In genomic region chr2:119531292-119531691, GRCh38 we compare ENCODE assay signal across 2 cellular contexts.
TF ChIP-seq lines count a peak whose summit lies in the region.

No MANE protein-coding gene starts in this region.

TF ChIP-seq in A549, 52 proteins besides CTCF, POLR2A, EP300 and RAD21:
- TF ChIP-seq HEYL (CRISPR knock-in tag; IDR thresholded peaks at IDR 0.05) (no peak), SMC3 (IDR thresholded peaks at IDR 0.05) (peak; percentile 31; the same call in 1 of the 3 replicates)

TF ChIP-seq in GM23338, 12 proteins besides CTCF, POLR2A, EP300 and RAD21:
- TF ChIP-seq, protein P1, sequence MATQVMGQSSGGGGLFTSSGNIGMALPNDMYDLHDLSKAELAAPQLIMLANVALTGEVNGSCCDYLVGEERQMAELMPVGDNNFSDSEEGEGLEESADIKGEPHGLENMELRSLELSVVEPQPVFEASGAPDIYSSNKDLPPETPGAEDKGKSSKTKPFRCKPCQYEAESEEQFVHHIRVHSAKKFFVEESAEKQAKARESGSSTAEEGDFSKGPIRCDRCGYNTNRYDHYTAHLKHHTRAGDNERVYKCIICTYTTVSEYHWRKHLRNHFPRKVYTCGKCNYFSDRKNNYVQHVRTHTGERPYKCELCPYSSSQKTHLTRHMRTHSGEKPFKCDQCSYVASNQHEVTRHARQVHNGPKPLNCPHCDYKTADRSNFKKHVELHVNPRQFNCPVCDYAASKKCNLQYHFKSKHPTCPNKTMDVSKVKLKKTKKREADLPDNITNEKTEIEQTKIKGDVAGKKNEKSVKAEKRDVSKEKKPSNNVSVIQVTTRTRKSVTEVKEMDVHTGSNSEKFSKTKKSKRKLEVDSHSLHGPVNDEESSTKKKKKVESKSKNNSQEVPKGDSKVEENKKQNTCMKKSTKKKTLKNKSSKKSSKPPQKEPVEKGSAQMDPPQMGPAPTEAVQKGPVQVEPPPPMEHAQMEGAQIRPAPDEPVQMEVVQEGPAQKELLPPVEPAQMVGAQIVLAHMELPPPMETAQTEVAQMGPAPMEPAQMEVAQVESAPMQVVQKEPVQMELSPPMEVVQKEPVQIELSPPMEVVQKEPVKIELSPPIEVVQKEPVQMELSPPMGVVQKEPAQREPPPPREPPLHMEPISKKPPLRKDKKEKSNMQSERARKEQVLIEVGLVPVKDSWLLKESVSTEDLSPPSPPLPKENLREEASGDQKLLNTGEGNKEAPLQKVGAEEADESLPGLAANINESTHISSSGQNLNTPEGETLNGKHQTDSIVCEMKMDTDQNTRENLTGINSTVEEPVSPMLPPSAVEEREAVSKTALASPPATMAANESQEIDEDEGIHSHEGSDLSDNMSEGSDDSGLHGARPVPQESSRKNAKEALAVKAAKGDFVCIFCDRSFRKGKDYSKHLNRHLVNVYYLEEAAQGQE (IDR thresholded peaks at IDR 0.05; ENCODE audit: unreplicated experiment): no peak
- TF ChIP-seq, protein P2, sequence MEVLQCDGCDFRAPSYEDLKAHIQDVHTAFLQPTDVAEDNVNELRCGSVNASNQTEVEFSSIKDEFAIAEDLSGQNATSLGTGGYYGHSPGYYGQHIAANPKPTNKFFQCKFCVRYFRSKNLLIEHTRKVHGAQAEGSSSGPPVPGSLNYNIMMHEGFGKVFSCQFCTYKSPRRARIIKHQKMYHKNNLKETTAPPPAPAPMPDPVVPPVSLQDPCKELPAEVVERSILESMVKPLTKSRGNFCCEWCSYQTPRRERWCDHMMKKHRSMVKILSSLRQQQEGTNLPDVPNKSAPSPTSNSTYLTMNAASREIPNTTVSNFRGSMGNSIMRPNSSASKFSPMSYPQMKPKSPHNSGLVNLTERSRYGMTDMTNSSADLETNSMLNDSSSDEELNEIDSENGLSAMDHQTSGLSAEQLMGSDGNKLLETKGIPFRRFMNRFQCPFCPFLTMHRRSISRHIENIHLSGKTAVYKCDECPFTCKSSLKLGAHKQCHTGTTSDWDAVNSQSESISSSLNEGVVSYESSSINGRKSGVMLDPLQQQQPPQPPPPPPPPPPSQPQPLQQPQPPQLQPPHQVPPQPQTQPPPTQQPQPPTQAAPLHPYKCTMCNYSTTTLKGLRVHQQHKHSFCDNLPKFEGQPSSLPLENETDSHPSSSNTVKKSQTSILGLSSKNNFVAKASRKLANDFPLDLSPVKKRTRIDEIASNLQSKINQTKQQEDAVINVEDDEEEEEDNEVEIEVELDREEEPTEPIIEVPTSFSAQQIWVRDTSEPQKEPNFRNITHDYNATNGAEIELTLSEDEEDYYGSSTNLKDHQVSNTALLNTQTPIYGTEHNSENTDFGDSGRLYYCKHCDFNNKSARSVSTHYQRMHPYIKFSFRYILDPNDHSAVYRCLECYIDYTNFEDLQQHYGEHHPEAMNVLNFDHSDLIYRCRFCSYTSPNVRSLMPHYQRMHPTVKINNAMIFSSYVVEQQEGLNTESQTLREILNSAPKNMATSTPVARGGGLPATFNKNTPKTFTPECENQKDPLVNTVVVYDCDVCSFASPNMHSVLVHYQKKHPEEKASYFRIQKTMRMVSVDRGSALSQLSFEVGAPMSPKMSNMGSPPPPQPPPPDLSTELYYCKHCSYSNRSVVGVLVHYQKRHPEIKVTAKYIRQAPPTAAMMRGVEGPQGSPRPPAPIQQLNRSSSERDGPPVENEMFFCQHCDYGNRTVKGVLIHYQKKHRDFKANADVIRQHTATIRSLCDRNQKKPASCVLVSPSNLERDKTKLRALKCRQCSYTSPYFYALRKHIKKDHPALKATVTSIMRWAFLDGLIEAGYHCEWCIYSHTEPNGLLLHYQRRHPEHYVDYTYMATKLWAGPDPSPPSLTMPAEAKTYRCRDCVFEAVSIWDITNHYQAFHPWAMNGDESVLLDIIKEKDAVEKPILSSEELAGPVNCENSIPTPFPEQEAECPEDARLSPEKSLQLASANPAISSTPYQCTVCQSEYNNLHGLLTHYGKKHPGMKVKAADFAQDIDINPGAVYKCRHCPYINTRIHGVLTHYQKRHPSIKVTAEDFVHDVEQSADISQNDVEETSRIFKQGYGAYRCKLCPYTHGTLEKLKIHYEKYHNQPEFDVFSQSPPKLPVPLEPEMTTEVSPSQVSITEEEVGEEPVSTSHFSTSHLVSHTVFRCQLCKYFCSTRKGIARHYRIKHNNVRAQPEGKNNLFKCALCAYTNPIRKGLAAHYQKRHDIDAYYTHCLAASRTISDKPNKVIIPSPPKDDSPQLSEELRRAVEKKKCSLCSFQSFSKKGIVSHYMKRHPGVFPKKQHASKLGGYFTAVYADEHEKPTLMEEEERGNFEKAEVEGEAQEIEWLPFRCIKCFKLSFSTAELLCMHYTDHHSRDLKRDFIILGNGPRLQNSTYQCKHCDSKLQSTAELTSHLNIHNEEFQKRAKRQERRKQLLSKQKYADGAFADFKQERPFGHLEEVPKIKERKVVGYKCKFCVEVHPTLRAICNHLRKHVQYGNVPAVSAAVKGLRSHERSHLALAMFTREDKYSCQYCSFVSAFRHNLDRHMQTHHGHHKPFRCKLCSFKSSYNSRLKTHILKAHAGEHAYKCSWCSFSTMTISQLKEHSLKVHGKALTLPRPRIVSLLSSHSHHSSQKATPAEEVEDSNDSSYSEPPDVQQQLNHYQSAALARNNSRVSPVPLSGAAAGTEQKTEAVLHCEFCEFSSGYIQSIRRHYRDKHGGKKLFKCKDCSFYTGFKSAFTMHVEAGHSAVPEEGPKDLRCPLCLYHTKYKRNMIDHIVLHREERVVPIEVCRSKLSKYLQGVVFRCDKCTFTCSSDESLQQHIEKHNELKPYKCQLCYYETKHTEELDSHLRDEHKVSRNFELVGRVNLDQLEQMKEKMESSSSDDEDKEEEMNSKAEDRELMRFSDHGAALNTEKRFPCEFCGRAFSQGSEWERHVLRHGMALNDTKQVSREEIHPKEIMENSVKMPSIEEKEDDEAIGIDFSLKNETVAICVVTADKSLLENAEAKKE (CRISPR knock-in tag; IDR thresholded peaks at IDR 0.05): no peak
- TF ChIP-seq CREB1 (CRISPR knock-in tag; IDR thresholded peaks at IDR 0.05; ENCODE audit: low read depth) (no peak), ZNF331 (CRISPR knock-in tag; IDR thresholded peaks at IDR 0.05; ENCODE audit: low read depth) (no peak), ETS1 (IDR thresholded peaks at IDR 0.05) (no peak), POLR2AphosphoS5 (IDR thresholded peaks at IDR 0.05; ENCODE audit: low read depth) (no peak), EZH2 (IDR thresholded peaks at IDR 0.05; ENCODE audit: low read depth, unreplicated experiment) (no peak), NANOG (IDR thresholded peaks at IDR 0.05; ENCODE audit: borderline replicate concordance) (no peak)
